25 cellular contexts compared by ENCODE assay signal in genomic region chr9:87441251-87441650, GRCh38. TPM values are rescaled to one million over a fixed set of nuclear protein-coding genes. Genes with fewer than 3 reads are reported as not detected.
DNase-seq lines count a peak whose midpoint lies in the region; ATAC-seq and TF ChIP-seq lines count a peak whose summit lies in the region.
"Had no signal": no experiment of that assay in that cellular context is flagged by ENCODE, and none has a peak within 500 bp of the region (broad histone marks: within the 10 kb centered on the region; RNA-seq: fewer than 3 reads in every experiment).

No MANE protein-coding gene starts in this region.

- H3K27me3 ChIP-seq in foreskin keratinocyte: no peaks in the 10 kb centered on the region
- H3K27me3 ChIP-seq: BLaER1, cardiac muscle cell, heart right ventricle, neutrophil, stomach had no signal

- DNase-seq in AG10803 (ENCODE audit: low read depth) (peak; percentile 45), HK-2 (ENCODE audit: unreplicated experiment) (peak; percentile 6), astrocyte of the hippocampus (ENCODE audit: low read depth, low spot score) (peak; percentile 28), foreskin keratinocyte (peak; percentile 54 to 87), AG08396 (ENCODE audit: low spot score) (no peak), LoVo (ENCODE audit: low spot score) (no peak), substantia nigra (lab: John Stamatoyannopoulos, UW) (no peak)
- DNase-seq in activated CD4-positive, CD25-positive, alpha-beta regulatory T cell (lab: John Stamatoyannopoulos, UW): no peak
- DNase-seq: activated CD4-positive, alpha-beta T cell treated with anti-CD3 and anti-CD28 coated beads for 48 hours; activated T-cell treated with anti-CD3 and anti-CD28 coated beads, Interleukin-2, amount 50 U/mL, for 4 hours; Caco-2; cortex of kidney; heart right ventricle; KBM-7; mesendoderm; NCI-H1694; NCI-H524 treated with DMSO at 0.1 percent for 48 hours; stimulated activated CD8-positive, alpha-beta memory T cell treated with anti-CD3 and anti-CD28 coated beads, Interleukin-4, amount 100 ng/mL, for 48 hours; stomach had no signal

- H3K4me3 ChIP-seq in AG10803 (ENCODE audit: low read length): no peak overlapping the region
- H3K4me3 ChIP-seq: A549, BLaER1, cardiac muscle cell, heart right ventricle, prostate gland, SK-N-MC, stomach had no signal

- no peak for TF ChIP-seq CTCF in AG10803 (conservative IDR thresholded peaks at IDR 0.05; ENCODE audit: low read length)
- no peak for TF ChIP-seq CTCF in foreskin keratinocyte (conservative IDR thresholded peaks at IDR 0.05)

- ATAC-seq in foreskin keratinocyte: peak; percentile 37
- ATAC-seq: A549; activated T-cell treated with anti-CD3 and anti-CD28 coated beads, Interleukin-2, amount 50 U/mL, for 4 hours; heart right ventricle had no signal

- H3K27ac ChIP-seq in foreskin keratinocyte: no peak overlapping the region
- no peak overlapping the region for H3K27ac ChIP-seq in substantia nigra (ENCODE audit: low read depth, low read length, poor library complexity, severe bottlenecking)
- H3K27ac ChIP-seq: A549, BLaER1, cardiac muscle cell, heart right ventricle, neutrophil, prostate gland, SK-N-MC, stomach had no signal

- no peaks in the 10 kb centered on the region for H3K4me1 ChIP-seq in foreskin keratinocyte
- H3K4me1 ChIP-seq: Caco-2, heart right ventricle, prostate gland, stomach had no signal

RNA-seq across cellular contexts. Expression of gene DAPK1, which starts 56.4 kb away (rescaled TPM):
- total RNA-seq in foreskin keratinocyte: 1.2 and 1.9 TPM in 2 replicates
- 0.65 and 0.67 TPM in 2 replicates for polyA plus RNA-seq in foreskin keratinocyte

Comparison
In these comparisons a context has a peak if more than half of its experiments do, and no peak if none do; other contexts are left out.
1. DNase-seq: peak in AG10803 (single experiment), HK-2 (single experiment), astrocyte of the hippocampus (single experiment) and foreskin keratinocyte (2 of 2); none in AG08396 (single experiment), activated CD4-positive, CD25-positive, alpha-beta regulatory T cell (0 of 4), LoVo (single experiment) and substantia nigra (0 of 49).